In genomic region chr2:70557171-70557838, GRCh38 we compare ENCODE assay signal across 10 cellular contexts. TPM values are rescaled to one million over a fixed set of nuclear protein-coding genes. Genes with fewer than 3 reads are reported as not detected.
DNase-seq lines count a peak whose midpoint lies in the region; ATAC-seq and TF ChIP-seq lines count a peak whose summit lies in the region.
"Had no signal": no experiment of that assay in that cellular context is flagged by ENCODE, and none has a peak within 500 bp of the region (broad histone marks: within the 10 kb centered on the region; RNA-seq: fewer than 3 reads in every experiment).

No MANE protein-coding gene starts in this region.

- ATAC-seq in WTC11 (no peak), right cardiac atrium (no peak), HG02870 (IDR thresholded peaks at IDR 0.05; ENCODE audit: unreplicated experiment) (no peak)
- ATAC-seq: activated naive CD8-positive, alpha-beta T cell treated with anti-CD3 and anti-CD28 coated beads, Interleukin-2, amount 50 U/mL, for 24 hours had no signal

- intact Hi-C loops in right cardiac atrium (cut with DNase I): loop anchor here in 1 of 4 donors (10.0 kb wide), 1 partner anchor 57 kb away; no protein-coding TSS in a partner anchor

- no peak overlapping the region for H3K4me3 ChIP-seq in right cardiac atrium (ENCODE audit: low read length)

- DNase-seq in COR-L47 (lab: John Stamatoyannopoulos, UW) (peak; percentile 45), NCI-H2029 treated with DMSO at 0.1 percent for 48 hours (lab: John Stamatoyannopoulos, UW) (peak; percentile 66), WTC11 (ENCODE audit: low spot score) (no peak), left kidney (ENCODE audit: low read depth, low spot score) (peak; percentile 74), right cardiac atrium (no peak), HUDEP-2 (lab: John Stamatoyannopoulos, UW; ENCODE audit: unreplicated experiment in 76 of 76) (no peak), MV-4-11 (lab: John Stamatoyannopoulos, UW) (no peak)
- DNase-seq: activated naive CD8-positive, alpha-beta T cell treated with anti-CD3 and anti-CD28 coated beads, Interleukin-2, amount 50 U/mL, for 24 hours; Right ventricle myocardium superior had no signal

- peaks cover 16% of the 10 kb centered on the region for H3K4me1 Mint-ChIP-seq in WTC11

- TF ChIP-seq CTCF in WTC11 (IDR thresholded peaks at IDR 0.05): no peak

- H3K9me3 Mint-ChIP-seq in WTC11: peaks cover 4% of the 10 kb centered on the region
- H3K9me3 Mint-ChIP-seq: activated naive CD8-positive, alpha-beta T cell treated with anti-CD3 and anti-CD28 coated beads, Interleukin-2, amount 50 U/mL, for 24 hours had no signal

- no peak overlapping the region for H3K4me3 Mint-ChIP-seq in WTC11
- H3K4me3 Mint-ChIP-seq: activated naive CD8-positive, alpha-beta T cell treated with anti-CD3 and anti-CD28 coated beads, Interleukin-2, amount 50 U/mL, for 24 hours had no signal

- no peaks in the 10 kb centered on the region for H3K9me3 ChIP-seq in right cardiac atrium (ENCODE audit: control insufficient read depth, low read length)

- no peaks in the 10 kb centered on the region for H3K36me3 Mint-ChIP-seq in WTC11

- no peaks in the 10 kb centered on the region for H3K27me3 ChIP-seq in right cardiac atrium (ENCODE audit: control insufficient read depth, insufficient read depth)

- H3K27ac ChIP-seq in right cardiac atrium (ENCODE audit: low read length): no peak overlapping the region

- CTCF ChIA-PET in WTC11 (lab: Charles Lee): interaction anchor here (0.6 to 3.7 kb wide), 10 partner anchors 9 to 433 kb away, joined by 3 to 18 read pairs (median 4); no protein-coding TSS in a partner anchor

- peaks cover 64% of the 10 kb centered on the region for H3K27me3 Mint-ChIP-seq in WTC11 (ENCODE audit: low read depth)

- whole genome bisulfite sequencing in right cardiac atrium: 53% methylated on average over 6 of the region's 6 CpGs

- H3K27ac Mint-ChIP-seq in WTC11: no peak overlapping the region
- H3K27ac Mint-ChIP-seq: activated naive CD8-positive, alpha-beta T cell treated with anti-CD3 and anti-CD28 coated beads, Interleukin-2, amount 50 U/mL, for 24 hours had no signal

- POLR2A ChIA-PET in WTC11 (lab: Charles Lee): no interaction called here

- no peaks in the 10 kb centered on the region for H3K4me1 ChIP-seq in right cardiac atrium (ENCODE audit: control insufficient read depth, insufficient read depth, low read length)

TF ChIP-seq in WTC11, 78 proteins besides CTCF, POLR2A, EP300 and RAD21:
- TF ChIP-seq GABPB1 (CRISPR knock-in tag; IDR thresholded peaks at IDR 0.05): peak; percentile 47; the same call in 1 of the 2 replicates
- no peak for TF ChIP-seq SOX15 (CRISPR knock-in tag; IDR thresholded peaks at IDR 0.05)

RNA-seq across cellular contexts. Expression of gene TGFA, which starts 3.7 kb away (rescaled TPM):
- total RNA-seq in WTC11 (2021) (2.5 to 3.0 TPM (median 2.7 TPM) in 3 replicates), right cardiac atrium (under 1 TPM; 0.47 to 0.96 (median 0.58) TPM)
- 0.81 TPM for polyA plus RNA-seq in right cardiac atrium

Comparison
In these comparisons a context has a peak if more than half of its experiments do, and no peak if none do; other contexts are left out.
1. DNase-seq: peak in COR-L47 (single experiment), NCI-H2029 treated with DMSO at 0.1 percent for 48 hours (single experiment) and left kidney (single experiment); none in WTC11 (single experiment), right cardiac atrium (0 of 3), HUDEP-2 (0 of 76) and MV-4-11 (single experiment).